30 cellular contexts compared by ENCODE assay signal in the genomic region with DNA sequence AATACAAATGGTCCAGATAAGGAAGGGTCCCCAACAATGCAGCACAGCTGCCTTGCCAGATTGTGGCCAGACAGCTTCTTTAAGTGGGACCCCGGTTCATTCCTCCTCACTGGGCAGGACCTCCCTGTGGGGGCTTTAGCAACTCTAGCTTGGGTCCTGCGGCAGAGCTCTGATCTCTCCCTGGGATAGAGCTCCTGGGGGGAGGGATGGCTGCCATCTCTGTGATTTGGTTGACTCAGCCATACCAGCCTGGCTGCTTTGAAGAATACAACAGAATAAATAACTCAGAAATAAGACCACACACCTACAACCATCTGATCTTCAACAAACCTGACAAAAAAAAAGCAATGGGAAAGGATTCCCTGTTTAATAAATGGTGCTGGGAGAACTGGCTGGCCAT. TPM values are rescaled to one million over a fixed set of nuclear protein-coding genes. Genes with fewer than 3 reads are reported as not detected.
"Had no signal": no experiment of that assay in that cellular context is flagged by ENCODE, and none has a peak within 500 bp of the region (broad histone marks: within the 10 kb centered on the region; RNA-seq: fewer than 3 reads in every experiment).

No MANE protein-coding gene starts in this region.

- H3K4me1 ChIP-seq: body of pancreas, esophagus muscularis mucosa, foreskin keratinocyte, gastrocnemius medialis had no signal

- H3K27ac ChIP-seq: body of pancreas, esophagus muscularis mucosa, foreskin keratinocyte, gastrocnemius medialis, WERI-Rb-1 had no signal

- H3K4me3 ChIP-seq: body of pancreas, esophagus muscularis mucosa, gastrocnemius medialis had no signal

- H3K36me3 ChIP-seq: esophagus muscularis mucosa, gastrocnemius medialis, WERI-Rb-1 had no signal

- H3K9me3 ChIP-seq: body of pancreas, esophagus muscularis mucosa, gastrocnemius medialis had no signal

- DNase-seq: activated B cell treated with CpG ODN at 0.5 μM for 24 hours; activated CD4-positive, alpha-beta T cell treated with anti-CD3 and anti-CD28 coated beads for 48 hours; activated CD4-positive, alpha-beta T cell treated with anti-CD3 and anti-CD28 coated beads, Interleukin-2, amount 50 U/mL, for 1 hour; activated CD4-positive, alpha-beta T cell treated with anti-CD3 and anti-CD28 coated beads, Interleukin-2, amount 50 U/mL, for 48 hours; activated CD8-positive, alpha-beta memory T cell treated with anti-CD3 and anti-CD28 coated beads for 24 hours; activated CD8-positive, alpha-beta T cell treated with anti-CD3 and anti-CD28 coated beads for 36 hours; activated effector memory CD4-positive, alpha-beta T cell treated with Interleukin-2 at 50 U/mL for 16 hours; activated gamma-delta T cell treated with Interleukin-2 at 50 U/mL for 16 hours; activated naive CD4-positive, alpha-beta T cell treated with anti-CD3 and anti-CD28 coated beads, Interleukin-2, amount 50 U/mL, for 16 hours; activated naive CD4-positive, alpha-beta T cell treated with Interleukin-2 at 50 U/mL for 16 hours; activated T-cell treated with anti-CD3 and anti-CD28 coated beads, Interleukin-2, amount 50 U/mL, for 4 hours; amniotic stem cell; anterior cingulate cortex; body of pancreas; caudate nucleus; cortex of kidney; dermis blood vessel endothelial cell; effector CD4-positive, alpha-beta T cell; effector memory CD8-positive, alpha-beta T cell; erythroblast; foreskin keratinocyte; gastrocnemius medialis; glutamatergic neuron; T-helper 1 cell; T-helper 17 cell; T1000; WERI-Rb-1 had no signal

- ATAC-seq: activated CD4-positive, CD25-positive, alpha-beta regulatory T cell treated with anti-CD3 and anti-CD28 coated beads, Interleukin-2, amount 50 U/mL, for 24 hours; activated CD8-positive, alpha-beta T cell treated with anti-CD3 and anti-CD28 coated beads for 36 hours; activated T-cell treated with anti-CD3 and anti-CD28 coated beads, Interleukin-2, amount 50 U/mL, for 4 hours; activated T-helper 17 cell treated with anti-CD3 and anti-CD28 coated beads, Interleukin-2, amount 50 U/mL, for 72 hours; body of pancreas; effector memory CD8-positive, alpha-beta T cell; foreskin keratinocyte; gastrocnemius medialis; T-helper 17 cell had no signal

- H3K27me3 ChIP-seq: body of pancreas, esophagus muscularis mucosa, gastrocnemius medialis had no signal

RNA-seq across cellular contexts. Expression of gene ROR2, which starts 22.7 kb away (rescaled TPM):
- total RNA-seq: activated B cell treated with CpG ODN at 0.5 μM for 24 hours; activated CD8-positive, alpha-beta T cell treated with anti-CD3 and anti-CD28 coated beads for 36 hours had no signal
